ENCODE assay signal across 18 cellular contexts in genomic region chr2:202442882-202443281, GRCh38.
"Had no signal": no experiment of that assay in that cellular context is flagged by ENCODE, and none has a peak within 500 bp of the region (broad histone marks: within the 10 kb centered on the region; RNA-seq: fewer than 3 reads in every experiment).

No MANE protein-coding gene starts in this region.

- H3K4me1 ChIP-seq: foreskin keratinocyte had no signal

- ATAC-seq: activated naive CD8-positive, alpha-beta T cell treated with anti-CD3 and anti-CD28 coated beads, Interleukin-2, amount 50 U/mL, for 24 hours; esophagus mucosa; foreskin keratinocyte; left colon; mucosa of descending colon; naive thymus-derived CD8-positive, alpha-beta T cell; sciatic nerve; stimulated activated naive B cell treated with anti-CD40 and anti-IgM and Interleukin-4, amounts not matched to agents 10 μg/mL and 1 μg/mL and 100 μg/mL, for 72 hours had no signal

- H3K9me3 ChIP-seq: mucosa of descending colon, upper lobe of left lung had no signal

- H3K4me3 ChIP-seq: lung, mucosa of descending colon, upper lobe of left lung had no signal

- H3K27me3 ChIP-seq: foreskin keratinocyte, upper lobe of left lung had no signal

- DNase-seq: activated B cell treated with CpG ODN at 0.5 μM for 24 hours; activated CD4-positive, alpha-beta T cell treated with anti-CD3 and anti-CD28 coated beads, Interleukin-2, amount 10 ng/mL, durations not matched to agents 24 days and 14 days; activated naive CD4-positive, alpha-beta T cell treated with Interleukin-2 at 50 U/mL for 16 hours; activated naive CD8-positive, alpha-beta T cell treated with anti-CD3 and anti-CD28 coated beads, Interleukin-2, amount 50 U/mL, for 24 hours; central memory CD4-positive, alpha-beta T cell; foreskin keratinocyte; head of caudate nucleus; left colon; mucosa of descending colon; naive thymus-derived CD8-positive, alpha-beta T cell; occipital lobe; stimulated activated CD4-positive, alpha-beta T cell treated with anti-CD3 and anti-CD28 coated beads, Interleukin-2, amount 100 ng/mL, for 24 hours; stimulated activated naive B cell treated with anti-CD40 and anti-IgM and Interleukin-4, amounts not matched to agents 10 μg/mL and 1 μg/mL and 100 μg/mL, for 72 hours; T1000; upper lobe of left lung had no signal

- H3K27ac ChIP-seq: foreskin keratinocyte had no signal

- H3K36me3 ChIP-seq: upper lobe of left lung had no signal
